1 cellular context compared by ENCODE assay signal in the genomic region with DNA sequence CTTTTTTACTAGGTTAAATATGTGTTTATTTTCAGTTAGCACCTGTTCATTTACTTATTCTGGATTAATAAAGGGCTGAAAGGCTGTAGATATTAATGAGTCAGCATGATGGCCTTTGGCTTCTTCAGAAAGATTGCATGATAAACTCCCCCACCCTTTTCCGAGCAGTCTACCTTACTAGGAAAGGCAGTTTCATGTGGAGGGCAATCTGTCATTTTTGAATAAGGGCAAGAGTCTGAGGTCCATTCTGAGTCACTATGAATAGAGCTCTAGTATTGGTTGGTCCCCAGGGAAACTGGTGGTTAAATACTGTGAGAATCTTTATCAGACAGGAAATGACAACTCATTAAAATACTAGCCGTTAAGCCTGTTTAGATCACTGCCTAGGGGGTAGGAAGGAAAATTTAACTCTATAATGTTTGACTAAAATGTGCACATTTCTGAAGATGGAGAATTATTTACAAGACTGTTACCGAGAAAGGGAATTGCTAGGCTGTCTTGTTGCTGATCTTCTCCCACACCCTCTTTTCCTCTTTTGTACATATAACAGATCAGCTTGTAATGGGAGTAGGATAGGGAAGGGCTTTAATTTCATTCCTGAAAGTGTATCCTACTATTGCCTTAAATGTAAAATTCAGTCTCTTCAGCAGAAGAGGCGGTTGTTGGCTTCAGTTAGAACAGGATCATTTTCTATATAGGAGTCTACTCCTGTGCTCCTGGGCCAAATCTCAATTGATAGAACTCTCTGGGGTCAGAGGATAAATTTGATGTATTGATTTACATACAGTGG.
TF ChIP-seq lines count a peak whose summit lies in the region.

No MANE protein-coding gene starts in this region.

TF ChIP-seq in SK-N-SH, 30 proteins besides CTCF, POLR2A, EP300 and RAD21 (continued from another document):
- TF ChIP-seq MEF2A (IDR thresholded peaks at IDR 0.05; ENCODE audit: borderline replicate concordance, low read depth): peak; percentile 83
- no peak for TF ChIP-seq GATA2 (CRISPR knock-in tag; IDR thresholded peaks at IDR 0.05)
- TF ChIP-seq FOXJ3 (CRISPR knock-in tag; IDR thresholded peaks at IDR 0.05): no peak
- TF ChIP-seq RXRA (IDR thresholded peaks at IDR 0.05; ENCODE audit: borderline replicate concordance, low read depth): peak; percentile 99
- TF ChIP-seq RCOR1 (IDR thresholded peaks at IDR 0.05; ENCODE audit: low read length): peak; percentile 1; the same call in 1 of the 2 replicates
- peak; percentile 99 for TF ChIP-seq FOXM1 (IDR thresholded peaks at IDR 0.05; ENCODE audit: low read depth)
- TF ChIP-seq FOSL2 (IDR thresholded peaks at IDR 0.05; ENCODE audit: borderline replicate concordance, low read depth): peak; percentile 95
- TF ChIP-seq EZH2phosphoT487 (IDR thresholded peaks at IDR 0.05; ENCODE audit: borderline replicate concordance, low read depth): no peak
- TF ChIP-seq, protein P1, sequence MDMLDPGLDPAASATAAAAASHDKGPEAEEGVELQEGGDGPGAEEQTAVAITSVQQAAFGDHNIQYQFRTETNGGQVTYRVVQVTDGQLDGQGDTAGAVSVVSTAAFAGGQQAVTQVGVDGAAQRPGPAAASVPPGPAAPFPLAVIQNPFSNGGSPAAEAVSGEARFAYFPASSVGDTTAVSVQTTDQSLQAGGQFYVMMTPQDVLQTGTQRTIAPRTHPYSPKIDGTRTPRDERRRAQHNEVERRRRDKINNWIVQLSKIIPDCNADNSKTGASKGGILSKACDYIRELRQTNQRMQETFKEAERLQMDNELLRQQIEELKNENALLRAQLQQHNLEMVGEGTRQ (IDR thresholded peaks at IDR 0.05; ENCODE audit: borderline replicate concordance, low read depth, low read length): no peak
- TF ChIP-seq, protein P2, sequence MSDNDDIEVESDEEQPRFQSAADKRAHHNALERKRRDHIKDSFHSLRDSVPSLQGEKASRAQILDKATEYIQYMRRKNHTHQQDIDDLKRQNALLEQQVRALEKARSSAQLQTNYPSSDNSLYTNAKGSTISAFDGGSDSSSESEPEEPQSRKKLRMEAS (IDR thresholded peaks at IDR 0.05; ENCODE audit: low read depth): peak; percentile 81; the same call in 1 of the 2 replicates
- peak; percentile 94 for TF ChIP-seq TCF12 (IDR thresholded peaks at IDR 0.05)
- TF ChIP-seq TAF1 (IDR thresholded peaks at IDR 0.05; ENCODE audit: borderline replicate concordance, low read depth, low read length): no peak; the same call in none of the 2 replicates
- no peak; the same call in 1 of the 2 replicates for TF ChIP-seq SMC3 (IDR thresholded peaks at IDR 0.05; ENCODE audit: low read depth, low read length)
- TF ChIP-seq, protein P3, sequence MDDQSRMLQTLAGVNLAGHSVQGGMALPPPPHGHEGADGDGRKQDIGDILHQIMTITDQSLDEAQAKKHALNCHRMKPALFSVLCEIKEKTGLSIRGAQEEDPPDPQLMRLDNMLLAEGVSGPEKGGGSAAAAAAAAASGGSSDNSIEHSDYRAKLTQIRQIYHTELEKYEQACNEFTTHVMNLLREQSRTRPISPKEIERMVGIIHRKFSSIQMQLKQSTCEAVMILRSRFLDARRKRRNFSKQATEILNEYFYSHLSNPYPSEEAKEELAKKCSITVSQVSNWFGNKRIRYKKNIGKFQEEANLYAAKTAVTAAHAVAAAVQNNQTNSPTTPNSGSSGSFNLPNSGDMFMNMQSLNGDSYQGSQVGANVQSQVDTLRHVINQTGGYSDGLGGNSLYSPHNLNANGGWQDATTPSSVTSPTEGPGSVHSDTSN (IDR thresholded peaks at IDR 0.05): peak; percentile 98
- TF ChIP-seq, protein P4, sequence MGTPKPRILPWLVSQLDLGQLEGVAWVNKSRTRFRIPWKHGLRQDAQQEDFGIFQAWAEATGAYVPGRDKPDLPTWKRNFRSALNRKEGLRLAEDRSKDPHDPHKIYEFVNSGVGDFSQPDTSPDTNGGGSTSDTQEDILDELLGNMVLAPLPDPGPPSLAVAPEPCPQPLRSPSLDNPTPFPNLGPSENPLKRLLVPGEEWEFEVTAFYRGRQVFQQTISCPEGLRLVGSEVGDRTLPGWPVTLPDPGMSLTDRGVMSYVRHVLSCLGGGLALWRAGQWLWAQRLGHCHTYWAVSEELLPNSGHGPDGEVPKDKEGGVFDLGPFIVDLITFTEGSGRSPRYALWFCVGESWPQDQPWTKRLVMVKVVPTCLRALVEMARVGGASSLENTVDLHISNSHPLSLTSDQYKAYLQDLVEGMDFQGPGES (IDR thresholded peaks at IDR 0.05; ENCODE audit: low read depth, low read length): no peak
